In the genomic region with DNA sequence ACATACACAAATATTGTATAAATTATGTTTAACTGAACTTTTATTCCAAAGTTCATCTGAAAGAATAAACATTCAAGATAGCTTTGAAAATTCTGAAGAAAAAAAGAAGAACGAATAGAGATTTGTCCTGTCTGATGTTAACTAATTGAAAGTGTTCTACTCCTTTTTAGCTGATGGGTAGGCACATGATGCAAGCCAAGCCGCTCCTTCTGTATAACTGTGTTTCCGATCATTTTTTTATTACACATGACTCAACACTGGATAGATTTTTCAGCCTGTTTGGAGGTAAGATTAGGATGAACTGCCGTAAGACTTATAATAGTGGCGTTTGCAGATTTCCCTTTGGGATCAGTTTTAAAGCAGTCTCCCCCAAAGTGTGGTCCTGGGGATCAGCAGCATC, we compare ENCODE assay signal across 25 cellular contexts. TPM values are rescaled to one million over a fixed set of nuclear protein-coding genes. Genes with fewer than 3 reads are reported as not detected.
"Had no signal": no experiment of that assay in that cellular context is flagged by ENCODE, and none has a peak within 500 bp of the region (broad histone marks: within the 10 kb centered on the region; RNA-seq: fewer than 3 reads in every experiment).

No MANE protein-coding gene starts in this region.

- H3K4me1 ChIP-seq: neural progenitor cell, right atrium auricular region, tibial artery had no signal

- H3K27me3 Mint-ChIP-seq: activated CD4-positive, alpha-beta memory T cell treated with anti-CD3 and anti-CD28 coated beads for 36 hours; brain; progenitor cell of endocrine pancreas had no signal

- H3K36me3 ChIP-seq: neural progenitor cell had no signal

- ATAC-seq: stimulated activated naive CD8-positive, alpha-beta T cell treated with anti-CD3 and anti-CD28 coated beads, Interleukin-15, Interleukin-2, amounts not matched to agents 100 U/mL and 50 U/mL, for 24 hours had no signal

- FAIRE-seq: keratinocyte, TTC549 had no signal

- H3K27ac Mint-ChIP-seq: activated CD4-positive, alpha-beta memory T cell treated with anti-CD3 and anti-CD28 coated beads for 36 hours; brain; endodermal cell; neural progenitor cell; progenitor cell of endocrine pancreas had no signal

- H3K9me3 Mint-ChIP-seq: activated CD4-positive, alpha-beta memory T cell treated with anti-CD3 and anti-CD28 coated beads for 36 hours; activated T-helper 1 cell treated with anti-CD3 and anti-CD28 coated beads, Interleukin-12 subunit alpha, Interleukin-12 subunit beta, Interleukin-2, Interleukin-4 antibody, amounts not matched to agents 30 ng/mL and 10 ng/mL and 1 ng/mL, durations not matched to agents 14 hours and 24 hours and 36 hours; endodermal cell had no signal

- H3K4me3 ChIP-seq: left ventricle myocardium inferior, neural progenitor cell, right atrium auricular region, tibial artery had no signal

- H3K4me1 Mint-ChIP-seq: neural progenitor cell had no signal

- H3K9ac ChIP-seq: neural progenitor cell had no signal

- H3K4me3 Mint-ChIP-seq: activated CD4-positive, alpha-beta memory T cell treated with anti-CD3 and anti-CD28 coated beads for 36 hours; activated T-helper 1 cell treated with anti-CD3 and anti-CD28 coated beads, Interleukin-12 subunit alpha, Interleukin-12 subunit beta, Interleukin-2, Interleukin-4 antibody, amounts not matched to agents 30 ng/mL and 10 ng/mL and 1 ng/mL, durations not matched to agents 14 hours and 24 hours and 36 hours; brain; endodermal cell; neural progenitor cell had no signal

- H3K27me3 ChIP-seq: neural progenitor cell, right atrium auricular region, tibial artery had no signal

- H3K9me3 ChIP-seq: left ventricle myocardium inferior, right atrium auricular region, tibial artery had no signal

- DNase-seq: activated CD4-positive, alpha-beta memory T cell treated with anti-CD3 and anti-CD28 coated beads for 36 hours; activated naive CD4-positive, alpha-beta T cell treated with Interleukin-2 at 50 U/mL for 16 hours; activated T-cell treated with anti-CD3 and anti-CD28 coated beads for 4 hours; anterior cingulate cortex; endodermal cell; foreskin fibroblast; hippocampal formation; left ventricle myocardium inferior; mammary epithelial cell; midbrain; stimulated activated CD4-positive, alpha-beta T cell treated with anti-CD3 and anti-CD28 coated beads, Interleukin-2, amount 100 ng/mL, for 24 hours; stimulated activated naive CD8-positive, alpha-beta T cell treated with anti-CD3 and anti-CD28 coated beads, Interleukin-15, Interleukin-2, amounts not matched to agents 100 U/mL and 50 U/mL, for 24 hours; substantia nigra; tibial artery had no signal

- H3K27ac ChIP-seq: epithelial cell of prostate, left ventricle myocardium inferior, neural progenitor cell, right atrium auricular region, tibial artery had no signal

- H2AFZ ChIP-seq: neural progenitor cell had no signal

- H3K4me2 ChIP-seq: neural progenitor cell had no signal

RNA-seq across cellular contexts. Expression of gene STX19, which starts 53.5 kb away (rescaled TPM):
- total RNA-seq: activated CD4-positive, alpha-beta memory T cell treated with anti-CD3 and anti-CD28 coated beads for 36 hours; activated T-helper 1 cell treated with anti-CD3 and anti-CD28 coated beads, Interleukin-12 subunit alpha, Interleukin-12 subunit beta, Interleukin-2, Interleukin-4 antibody, amounts not matched to agents 30 ng/mL and 10 ng/mL and 1 ng/mL, durations not matched to agents 14 hours and 24 hours and 36 hours; dermis microvascular lymphatic vessel endothelial cell; endodermal cell; left ventricle myocardium inferior; mammary epithelial cell; myocyte; progenitor cell of endocrine pancreas; right atrium auricular region; T-helper 2 cell treated with Interferon-gamma antibody and Interleukin-4, amounts not matched to agents 100 ng/mL and 5 ng/mL, for 36 hours had no signal
